ENCODE assay signal across 8 cellular contexts in genomic region chr17:55751720-55752250, GRCh38. TPM values are rescaled to one million over a fixed set of nuclear protein-coding genes. Genes with fewer than 3 reads are reported as not detected.
DNase-seq lines count a peak whose midpoint lies in the region; ATAC-seq lines count a peak whose summit lies in the region.

No MANE protein-coding gene starts in this region.

- H3K4me1 Mint-ChIP-seq in T-helper 2 cell treated with Interferon-gamma antibody and Interleukin-4, amounts not matched to agents 5 μg/mL and 100 μg/mL, for 36 hours (ENCODE audit: low read depth), result peaks cover 11% of the 10 kb centered on the region
- H3K4me1 Mint-ChIP-seq in activated naive CD8-positive, alpha-beta T cell treated with anti-CD3 and anti-CD28 coated beads, Interleukin-2, amount 10 ng/mL, durations not matched to agents 7 days and 5 days, result peaks cover 15% of the 10 kb centered on the region

- H3K36me3 ChIP-seq in stomach smooth muscle (ENCODE audit: control insufficient read depth in 2 of 2, insufficient read depth in 2 of 2, low read length in 2 of 2), result peaks cover 2 to 6% of the 10 kb centered on the region in 2 donors

- H3K4me3 ChIP-seq in stomach smooth muscle (ENCODE audit: low read length in 2 of 2), result peak overlapping the region; percentile 83 to 91

- H3K27ac Mint-ChIP-seq in T-helper 2 cell treated with Interferon-gamma antibody and Interleukin-4, amounts not matched to agents 5 μg/mL and 100 μg/mL, for 36 hours, result peak overlapping the region; percentile 55
- H3K27ac Mint-ChIP-seq in activated naive CD8-positive, alpha-beta T cell treated with anti-CD3 and anti-CD28 coated beads, Interleukin-2, amount 10 ng/mL, durations not matched to agents 7 days and 5 days, result peak overlapping the region; percentile 74

- peaks cover 28% of the 10 kb centered on the region for H3K27me3 Mint-ChIP-seq in T-helper 2 cell treated with Interferon-gamma antibody and Interleukin-4, amounts not matched to agents 5 μg/mL and 100 μg/mL, for 36 hours (ENCODE audit: low read depth)
- H3K27me3 Mint-ChIP-seq in activated naive CD8-positive, alpha-beta T cell treated with anti-CD3 and anti-CD28 coated beads, Interleukin-2, amount 10 ng/mL, durations not matched to agents 7 days and 5 days, result peaks cover 17% of the 10 kb centered on the region

- no peaks in the 10 kb centered on the region for H3K36me3 Mint-ChIP-seq in T-helper 2 cell treated with Interferon-gamma antibody and Interleukin-4, amounts not matched to agents 5 μg/mL and 100 μg/mL, for 36 hours (ENCODE audit: low read depth)
- peaks cover 5% of the 10 kb centered on the region for H3K36me3 Mint-ChIP-seq in activated naive CD8-positive, alpha-beta T cell treated with anti-CD3 and anti-CD28 coated beads, Interleukin-2, amount 10 ng/mL, durations not matched to agents 7 days and 5 days

- H3K9me3 Mint-ChIP-seq in T-helper 2 cell treated with Interferon-gamma antibody and Interleukin-4, amounts not matched to agents 5 μg/mL and 100 μg/mL, for 36 hours, result no peaks in the 10 kb centered on the region
- no peaks in the 10 kb centered on the region for H3K9me3 Mint-ChIP-seq in activated naive CD8-positive, alpha-beta T cell treated with anti-CD3 and anti-CD28 coated beads, Interleukin-2, amount 10 ng/mL, durations not matched to agents 7 days and 5 days

- H3K4me3 Mint-ChIP-seq in T-helper 2 cell treated with Interferon-gamma antibody and Interleukin-4, amounts not matched to agents 5 μg/mL and 100 μg/mL, for 36 hours, result peak overlapping the region; percentile 71
- H3K4me3 Mint-ChIP-seq in activated naive CD8-positive, alpha-beta T cell treated with anti-CD3 and anti-CD28 coated beads, Interleukin-2, amount 10 ng/mL, durations not matched to agents 7 days and 5 days, result peak overlapping the region; percentile 85

- DNase-seq in T-helper 2 cell treated with Interferon-gamma antibody and Interleukin-4, amounts not matched to agents 5 μg/mL and 100 μg/mL, for 36 hours (ENCODE audit: low spot score), result no peak
- DNase-seq in T-helper 2 cell, result no peak
- no peak for DNase-seq in activated naive CD8-positive, alpha-beta T cell treated with anti-CD3 and anti-CD28 coated beads, Interleukin-2, amount 10 ng/mL, durations not matched to agents 7 days and 5 days
- peak; percentile 9 for DNase-seq in kidney tubule cell (ENCODE audit: low spot score)
- no peak for DNase-seq in inferior parietal cortex (ENCODE audit: extremely low spot score)
- no peak for DNase-seq in NCI-H1694 treated with DMSO at 0.1 percent for 48 hours (lab: John Stamatoyannopoulos, UW)

- H3K27ac ChIP-seq in stomach smooth muscle (ENCODE audit: low read length), result peak overlapping the region; percentile 77

- peak overlapping the region; percentile 63 to 82 for H3K9ac ChIP-seq in stomach smooth muscle (ENCODE audit: low read length in 2 of 2)

- no peaks in the 10 kb centered on the region for H3K9me3 ChIP-seq in stomach smooth muscle (ENCODE audit: control insufficient read depth in 2 of 2, low read length in 2 of 2)

- POLR2A ChIA-PET in activated naive CD8-positive, alpha-beta T cell treated with anti-CD3 and anti-CD28 coated beads, Interleukin-2, amount 10 ng/mL, durations not matched to agents 7 days and 5 days (lab: Charles Lee), result no interaction called here

- peaks cover 18% of the 10 kb centered on the region for H3K4me1 ChIP-seq in stomach smooth muscle (ENCODE audit: control insufficient read depth, insufficient read depth, low read length)

- H3K27me3 ChIP-seq in stomach smooth muscle (ENCODE audit: control insufficient read depth in 1 of 2, insufficient read depth in 2 of 2, low read length in 2 of 2), result no peaks in the 10 kb centered on the region

- no peak for ATAC-seq in activated naive CD8-positive, alpha-beta T cell treated with anti-CD3 and anti-CD28 coated beads, Interleukin-2, amount 10 ng/mL, durations not matched to agents 7 days and 5 days (ENCODE audit: low read depth)
- no peak for ATAC-seq in GM19452 (IDR thresholded peaks at IDR 0.05; ENCODE audit: unreplicated experiment)

RNA-seq across cellular contexts. Expression of gene PCTP, which starts 0.9 kb away (rescaled TPM):
- 1 to 10 TPM; 7.1 to 8.0 TPM for total RNA-seq in activated naive CD8-positive, alpha-beta T cell treated with anti-CD3 and anti-CD28 coated beads, Interleukin-2, amount 10 ng/mL, durations not matched to agents 7 days and 5 days

RNA-seq across cellular contexts. Expression of gene TMEM100, which starts 29.1 kb away (rescaled TPM):
- total RNA-seq in activated naive CD8-positive, alpha-beta T cell treated with anti-CD3 and anti-CD28 coated beads, Interleukin-2, amount 10 ng/mL, durations not matched to agents 7 days and 5 days, result not detected
